18 cellular contexts compared by ENCODE assay signal in the genomic region with DNA sequence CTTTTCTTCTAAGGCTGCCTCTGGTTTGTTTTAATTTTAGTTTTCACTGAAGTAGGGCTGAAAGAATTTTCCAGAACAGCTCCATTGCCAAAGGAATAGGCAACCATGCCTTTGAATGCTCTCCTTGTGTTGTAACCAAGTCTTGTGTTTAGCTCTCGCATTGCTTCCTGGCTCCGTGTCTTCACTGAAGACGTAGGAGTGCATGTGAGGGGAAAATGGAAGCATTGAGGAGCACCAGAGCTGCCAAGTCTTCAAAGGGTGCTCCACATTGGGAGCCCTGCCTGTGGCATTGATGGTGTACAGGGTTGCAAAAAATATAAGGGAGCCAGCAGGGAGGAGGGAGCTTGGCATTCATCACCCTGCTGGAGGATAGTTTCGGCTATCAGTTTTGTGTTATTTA.
DNase-seq lines count a peak whose midpoint lies in the region; ATAC-seq lines count a peak whose summit lies in the region.
"Had no signal": no experiment of that assay in that cellular context is flagged by ENCODE, and none has a peak within 500 bp of the region (broad histone marks: within the 10 kb centered on the region; RNA-seq: fewer than 3 reads in every experiment).

No MANE protein-coding gene starts in this region.

- H3K9ac ChIP-seq in mesendoderm (ENCODE audit: low read length) (no peak overlapping the region), stomach smooth muscle (ENCODE audit: low read length in 2 of 2) (no peak overlapping the region)
- H3K9ac ChIP-seq: KMS-11 had no signal

- no peak overlapping the region for H2BK5ac ChIP-seq in mesendoderm (ENCODE audit: low read length)

- no peak overlapping the region for H4K8ac ChIP-seq in mesendoderm (ENCODE audit: low read depth, low read length)

- H3K4me1 ChIP-seq in right cardiac atrium (ENCODE audit: control insufficient read depth, insufficient read depth, low read length) (peaks cover 5% of the 10 kb centered on the region), mesendoderm (ENCODE audit: control insufficient read depth, low read depth, low read length) (no peaks in the 10 kb centered on the region), stomach smooth muscle (ENCODE audit: control insufficient read depth, insufficient read depth, low read length) (peaks cover 10% of the 10 kb centered on the region)
- H3K4me1 ChIP-seq: A549 had no signal

- H3K56ac ChIP-seq in mesendoderm (ENCODE audit: low read length), result no peak overlapping the region

- H3K4me2 ChIP-seq in mesendoderm (ENCODE audit: low read length), result no peak overlapping the region
- H3K4me2 ChIP-seq: A549, KMS-11 had no signal

- intact Hi-C loops in right cardiac atrium (cut with DNase I) (no loop called here), cardiac septum (cut with DNase I) (no loop called here)

- H3K27ac ChIP-seq in right cardiac atrium (ENCODE audit: low read length) (peak overlapping the region; percentile 64), mesendoderm (ENCODE audit: low read depth, low read length) (no peak overlapping the region), stomach smooth muscle (ENCODE audit: low read length) (peak overlapping the region; percentile 19)
- H3K27ac ChIP-seq: A549, KMS-11 had no signal

- no peaks in the 10 kb centered on the region for H3K79me2 ChIP-seq in mesendoderm (ENCODE audit: control insufficient read depth, insufficient read depth, low read length)

- H3K4me3 ChIP-seq in right cardiac atrium (ENCODE audit: low read length) (no peak overlapping the region), mesendoderm (ENCODE audit: low read length) (no peak overlapping the region), stomach smooth muscle (ENCODE audit: low read length in 2 of 2) (no peak overlapping the region)
- H3K4me3 ChIP-seq: A549, MG63 had no signal

- no peak overlapping the region for H3K23ac ChIP-seq in mesendoderm (ENCODE audit: low read length)

- H3K36me3 ChIP-seq in mesendoderm (ENCODE audit: control insufficient read depth, insufficient read depth, low read length) (no peaks in the 10 kb centered on the region), stomach smooth muscle (ENCODE audit: control insufficient read depth in 2 of 2, insufficient read depth in 2 of 2, low read length in 2 of 2) (no peaks in the 10 kb centered on the region)
- H3K36me3 ChIP-seq: MG63 had no signal

- H3K4ac ChIP-seq in mesendoderm (ENCODE audit: low read depth, low read length), result no peak overlapping the region

- H2BK15ac ChIP-seq in mesendoderm (replicated peaks; ENCODE audit: low read depth), result no peak overlapping the region

- no peak overlapping the region for H2AK5ac ChIP-seq in mesendoderm (ENCODE audit: low read length)

- 50% methylated on average over 4 of the region's 4 CpGs for WGBS in right cardiac atrium
- no CpG with 5 or more reads among the region's 4 CpGs for WGBS in mesendoderm (ENCODE audit: extremely low coverage, insufficient coverage, low lambda C conversion rate)

- H4K5ac ChIP-seq in mesendoderm (ENCODE audit: low read length), result no peak overlapping the region

- DNase-seq in right cardiac atrium (no peak), cardiac septum (ENCODE audit: low spot score) (no peak), mesendoderm (no peak), NCI-H1092 treated with DMSO at 0.1 percent for 48 hours (lab: John Stamatoyannopoulos, UW) (no peak)
- DNase-seq: COR-L47, DMS153, EL, MG63, NCI-H1105 treated with DMSO at 0.1 percent for 48 hours, NCI-H187, NCI-H446, PC-3 had no signal

- H3K9me3 ChIP-seq in right cardiac atrium (ENCODE audit: control insufficient read depth, low read length) (no peaks in the 10 kb centered on the region), stomach smooth muscle (ENCODE audit: control insufficient read depth in 2 of 2, low read length in 2 of 2) (no peaks in the 10 kb centered on the region)
- H3K9me3 ChIP-seq: A549, MG63 had no signal

- peak in 1 of 2 donors; percentile 55 for ATAC-seq in right cardiac atrium
- ATAC-seq in GM21737 (IDR thresholded peaks at IDR 0.05; ENCODE audit: unreplicated experiment), result no peak
- no peak for ATAC-seq in esophagus mucosa
- ATAC-seq: A549, HepG2, PC-3 had no signal

- H3K27me3 ChIP-seq in right cardiac atrium (ENCODE audit: control insufficient read depth, insufficient read depth) (no peaks in the 10 kb centered on the region), mesendoderm (ENCODE audit: insufficient read depth, low read length, poor library complexity) (no peaks in the 10 kb centered on the region), stomach smooth muscle (ENCODE audit: control insufficient read depth in 1 of 2, insufficient read depth in 2 of 2, low read length in 2 of 2) (no peaks in the 10 kb centered on the region)
- H3K27me3 ChIP-seq: MG63 had no signal

- peak overlapping the region; percentile 51 for H3K18ac ChIP-seq in mesendoderm (ENCODE audit: low read length)

- H2BK120ac ChIP-seq in mesendoderm (ENCODE audit: low read depth, low read length), result no peak overlapping the region

- H3K79me1 ChIP-seq in mesendoderm (ENCODE audit: low read length), result no peaks in the 10 kb centered on the region
